In genomic region chr18:73950116-73950705, GRCh38 we compare ENCODE assay signal across 22 cellular contexts.
DNase-seq lines count a peak whose midpoint lies in the region; ATAC-seq and TF ChIP-seq lines count a peak whose summit lies in the region.
"Had no signal": no experiment of that assay in that cellular context is flagged by ENCODE, and none has a peak within 500 bp of the region (broad histone marks: within the 10 kb centered on the region; RNA-seq: fewer than 3 reads in every experiment).

No MANE protein-coding gene starts in this region.

- peaks cover 0 to 5% (median 0%) of the 10 kb centered on the region in 4 donors for H3K9me3 ChIP-seq in esophagus muscularis mucosa
- H3K9me3 ChIP-seq: Caco-2, HAP-1 had no signal

- no peak for ATAC-seq in GM19452 (IDR thresholded peaks at IDR 0.05; ENCODE audit: unreplicated experiment)
- ATAC-seq: CD8-positive, alpha-beta T cell; GM23338; Panc1 had no signal

- H3K27ac ChIP-seq in esophagus muscularis mucosa (replicated peaks in 1 of 4): no peak overlapping the region
- H3K27ac ChIP-seq: C4-2B had no signal

- no peak for TF ChIP-seq CTCF in HFFc6 (IDR thresholded peaks at IDR 0.05)
- no peak for TF ChIP-seq CTCF in esophagus muscularis mucosa (IDR thresholded peaks at IDR 0.05)

- no peaks in the 10 kb centered on the region for H3K36me3 Mint-ChIP-seq in HFFc6 (ENCODE audit: low read depth)
- H3K36me3 Mint-ChIP-seq: CD8-positive, alpha-beta T cell had no signal

- H3K27me3 ChIP-seq in esophagus muscularis mucosa: peaks cover 0 to 4% (median 0%) of the 10 kb centered on the region in 4 donors

- H3K36me3 ChIP-seq in esophagus muscularis mucosa: no peaks in the 10 kb centered on the region
- H3K36me3 ChIP-seq: HAP-1 had no signal

- intact Hi-C loops in esophagus muscularis mucosa (cut with DNase I): no loop called here

- no peaks in the 10 kb centered on the region for H3K27me3 Mint-ChIP-seq in HFFc6 (ENCODE audit: insufficient read depth)
- H3K27me3 Mint-ChIP-seq: B cell had no signal

- H3K4me3 Mint-ChIP-seq in HFFc6: no peak overlapping the region
- H3K4me3 Mint-ChIP-seq: B cell; CD8-positive, alpha-beta T cell; GM23338 had no signal

- peak; percentile 5 for DNase-seq in HFFc6
- DNase-seq in RPMI7951 (ENCODE audit: low read depth): peak; percentile 84
- DNase-seq in esophagus muscularis mucosa (ENCODE audit: extremely low spot score): peak; percentile 39
- no peak for DNase-seq in SW480 (ENCODE audit: low spot score)
- no peak for DNase-seq in NCI-H2171 treated with DMSO at 0.1 percent for 48 hours (lab: John Stamatoyannopoulos, UW)
- DNase-seq in activated CD4-positive, alpha-beta T cell treated with anti-CD3 and anti-CD28 coated beads for 4 hours: no peak
- DNase-seq: Caco-2; CD8-positive, alpha-beta T cell; DMS 273 treated with DMSO at 0.1 percent for 48 hours; DMS79; Karpas-422; NCI-H1092 treated with DMSO at 0.1 percent for 48 hours; NCI-H1436; NCI-H187 treated with DMSO at 0.1 percent for 48 hours; NCI-H510A; SHP77 treated with DMSO at 0.1 percent for 48 hours had no signal

- no peak for TF ChIP-seq POLR2A in esophagus muscularis mucosa (IDR thresholded peaks at IDR 0.05; ENCODE audit: low read depth)

- 0 out of 2 replicates have a peak overlapping the region, but pooled peaks have one; percentile 0 for H3K27ac Mint-ChIP-seq in HFFc6
- H3K27ac Mint-ChIP-seq: B cell; CD8-positive, alpha-beta T cell; GM23338 had no signal

- H3K9me3 Mint-ChIP-seq in HFFc6: no peaks in the 10 kb centered on the region
- H3K9me3 Mint-ChIP-seq: CD8-positive, alpha-beta T cell had no signal

- WGBS in esophagus muscularis mucosa: 79% methylated on average over 2 of the region's 2 CpGs

- no peaks in the 10 kb centered on the region for H3K4me1 ChIP-seq in esophagus muscularis mucosa
- H3K4me1 ChIP-seq: Caco-2, HAP-1 had no signal

- TF ChIP-seq EP300 in esophagus muscularis mucosa (IDR thresholded peaks at IDR 0.05): no peak

- no peak overlapping the region for H3K4me3 ChIP-seq in esophagus muscularis mucosa
- H3K4me3 ChIP-seq: GM23338, HAP-1 had no signal

- H3K4me1 Mint-ChIP-seq in HFFc6 (ENCODE audit: low read depth): peaks cover 60% of the 10 kb centered on the region

Comparison
In these comparisons a context has a peak if more than half of its experiments do, and no peak if none do; other contexts are left out.
1. DNase-seq: peak in HFFc6 (single experiment), RPMI7951 (single experiment) and esophagus muscularis mucosa (single experiment); none in SW480 (single experiment), NCI-H2171 treated with DMSO at 0.1 percent for 48 hours (single experiment) and activated CD4-positive, alpha-beta T cell treated with anti-CD3 and anti-CD28 coated beads for 4 hours (0 of 2).